In the genomic region with DNA sequence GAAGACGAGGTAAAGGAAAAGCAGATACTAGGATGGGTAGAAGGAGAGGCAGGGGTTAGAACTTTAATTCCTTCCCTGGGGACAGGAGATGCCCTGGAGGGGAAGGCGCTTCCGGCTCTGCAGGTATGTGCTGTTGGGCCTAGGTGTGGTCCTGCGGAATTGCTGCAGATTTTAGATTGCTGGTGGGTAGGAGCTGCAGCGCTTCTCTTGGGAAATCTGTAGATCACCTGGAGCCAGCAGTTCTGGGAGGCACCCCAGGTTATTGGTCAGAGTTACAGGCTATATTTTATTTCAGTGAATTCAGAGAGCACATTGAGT, we compare ENCODE assay signal across 9 cellular contexts. TPM values are rescaled to one million over a fixed set of nuclear protein-coding genes. Genes with fewer than 3 reads are reported as not detected.
DNase-seq lines count a peak whose midpoint lies in the region; ATAC-seq and TF ChIP-seq lines count a peak whose summit lies in the region.
"Had no signal": no experiment of that assay in that cellular context is flagged by ENCODE, and none has a peak within 500 bp of the region (broad histone marks: within the 10 kb centered on the region; RNA-seq: fewer than 3 reads in every experiment).

No MANE protein-coding gene starts in this region.

- TF ChIP-seq CTCF in left ventricle myocardium inferior (IDR thresholded peaks at IDR 0.05; ENCODE audit: borderline replicate concordance) (no peak), dorsolateral prefrontal cortex (IDR thresholded peaks at IDR 0.05 in 54 of 56, conservative IDR thresholded peaks at IDR 0.05 in 2 of 56; ENCODE audit: low read depth in 1 of 56, partially characterized antibody in 56 of 56) (no peak), mucosa of descending colon (IDR thresholded peaks at IDR 0.05) (no peak)

- H3K27ac ChIP-seq in left ventricle myocardium inferior (replicated peaks) (peak overlapping the region; percentile 95), dorsolateral prefrontal cortex (peak overlapping the region in 52 of 59 donors; percentile 53 to 97 (median 91))

- H3K4me1 ChIP-seq in left ventricle myocardium inferior (peaks cover 68% of the 10 kb centered on the region), mucosa of descending colon (ENCODE audit: low read depth) (peaks cover 37% of the 10 kb centered on the region)

- intact Hi-C loops in left ventricle myocardium inferior (cut with micrococcal nuclease): no loop called here
- intact Hi-C loops in left cardiac atrium (cut with DNase I): loop anchor here in 1 of 2 donors (5.0 kb wide), 1 partner anchor 65 kb away; a partner anchor contains a TSS
- intact Hi-C loops in dorsolateral prefrontal cortex (cut with DNase I): loop anchor here (5.0 to 10.0 kb wide), 4 partner anchors 65 to 283 kb away; a partner anchor contains a TSS
- intact Hi-C loops in mucosa of descending colon (cut with DNase I, micrococcal nuclease): no loop called here

- DNase-seq in left ventricle myocardium inferior (no peak), left cardiac atrium (no peak), dorsolateral prefrontal cortex (no peak), mucosa of descending colon (peak; percentile 65), SIG-M5 treated with dmso at 0.1 percent for 504 hours (lab: John Stamatoyannopoulos, UW; ENCODE audit: unreplicated experiment) (no peak), SK-N-DZ (ENCODE audit: low spot score) (no peak)
- DNase-seq: NCI-H774 had no signal

- H3K27me3 ChIP-seq in left ventricle myocardium inferior (ENCODE audit: low read depth) (no peaks in the 10 kb centered on the region), dorsolateral prefrontal cortex (no peaks in the 10 kb centered on the region)

- H3K36me3 ChIP-seq in left ventricle myocardium inferior: peaks cover 14% of the 10 kb centered on the region
- no peaks in the 10 kb centered on the region for H3K36me3 ChIP-seq in mucosa of descending colon (ENCODE audit: low read depth)

- ATAC-seq in left cardiac atrium: no peak
- ATAC-seq in mucosa of descending colon: peak; percentile 26
- no peak for ATAC-seq in HG02588 (IDR thresholded peaks at IDR 0.05; ENCODE audit: unreplicated experiment)
- no peak for ATAC-seq in GM21423 (IDR thresholded peaks at IDR 0.05; ENCODE audit: unreplicated experiment)

- H3K9me3 ChIP-seq in left ventricle myocardium inferior (replicated peaks) (no peaks in the 10 kb centered on the region), mucosa of descending colon (no peaks in the 10 kb centered on the region)

- H3K4me3 ChIP-seq in left ventricle myocardium inferior: peak overlapping the region; percentile 82
- peak overlapping the region; percentile 69 to 99 (median 95) for H3K4me3 ChIP-seq in dorsolateral prefrontal cortex
- H3K4me3 ChIP-seq in mucosa of descending colon: peak overlapping the region; percentile 43

RNA-seq across cellular contexts. Expression of a gene that starts 1.1 kb away (rescaled TPM):
- total RNA-seq in left ventricle myocardium inferior (718 TPM), left cardiac atrium (100 to 1,000 TPM; 436 to 446 TPM), dorsolateral prefrontal cortex (100 to 1,000 TPM; 157 to 321 (median 258) TPM), mucosa of descending colon (100 to 1,000 TPM; 236 to 436 (median 367) TPM)
- polyA plus RNA-seq in SK-N-DZ (2014; cell fraction: cytosol; rRNA removed): 207 and 231 TPM in 2 replicates
- 200 and 263 TPM in 2 replicates for polyA plus RNA-seq in SK-N-DZ (2014; cell fraction: nucleus; rRNA removed)

Comparison
In these comparisons a context has a peak if more than half of its experiments do, and no peak if none do; other contexts are left out.
1. DNase-seq: peak in mucosa of descending colon (3 of 3); none in left ventricle myocardium inferior (single experiment), left cardiac atrium (single experiment), dorsolateral prefrontal cortex (0 of 10), SIG-M5 treated with dmso at 0.1 percent for 504 hours (single experiment) and SK-N-DZ (single experiment).
2. H3K4me3 ChIP-seq: peak in every context shown above with its lines; median percentile 95 in dorsolateral prefrontal cortex; 82 in left ventricle myocardium inferior; 43 in mucosa of descending colon.
3. intact Hi-C loops: an anchor here in dorsolateral prefrontal cortex (5.0 to 10.0 kb wide); none called in left ventricle myocardium inferior and mucosa of descending colon.